1 cellular context compared by ENCODE assay signal in the genomic region with DNA sequence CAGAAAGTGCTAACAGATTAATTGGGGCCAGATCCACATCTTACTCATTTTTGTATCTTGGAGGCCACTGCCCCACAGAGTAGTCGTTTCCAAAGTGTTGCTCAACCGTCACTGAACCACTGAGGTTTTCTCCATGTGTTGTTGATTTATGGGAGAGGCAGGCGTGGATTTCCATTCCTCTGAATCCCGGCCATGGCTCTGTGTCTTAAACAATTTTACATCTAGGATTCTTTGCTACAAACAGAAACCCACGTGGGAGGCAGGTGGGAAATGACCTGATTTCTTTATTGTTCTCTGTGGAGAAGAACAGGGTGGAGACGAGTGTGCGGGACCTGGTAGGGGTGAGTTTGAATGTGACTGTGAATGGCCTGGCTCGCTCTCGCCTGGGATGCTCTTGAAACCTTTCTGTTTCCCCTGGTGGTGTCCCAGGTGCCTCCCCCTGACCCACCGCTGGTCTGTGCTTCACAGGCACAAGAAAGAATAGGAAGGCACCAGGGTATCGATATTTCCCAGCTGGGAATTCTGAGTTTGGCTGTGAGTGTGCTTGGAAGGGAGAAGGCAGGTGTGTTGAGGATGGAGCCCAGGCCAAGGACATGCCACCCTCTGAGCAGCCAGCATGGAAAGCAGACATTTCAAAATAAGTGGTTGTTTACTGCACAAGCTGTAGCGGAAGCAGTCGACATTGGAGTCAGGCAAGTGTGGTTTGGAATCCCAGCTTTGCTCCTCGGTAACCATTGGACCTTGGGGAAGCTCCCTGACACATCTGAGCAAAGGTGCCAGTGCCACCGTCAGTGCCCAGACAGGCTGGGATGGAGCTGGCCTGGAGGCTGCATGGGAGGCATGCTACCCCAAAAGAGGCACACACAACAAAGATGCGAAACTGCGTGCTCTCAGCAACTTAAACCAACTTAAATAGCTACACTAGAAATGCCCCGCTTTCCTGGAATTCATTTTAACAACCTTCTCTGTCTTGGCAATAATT.
TF ChIP-seq lines count a peak whose summit lies in the region.

No MANE protein-coding gene starts in this region.

TF ChIP-seq in IMR-90, 13 proteins besides CTCF, POLR2A, EP300 and RAD21 (continued from another document):
- TF ChIP-seq CEBPB (IDR thresholded peaks at IDR 0.05; ENCODE audit: low read depth, low read length), result no peak
